In the genomic region with DNA sequence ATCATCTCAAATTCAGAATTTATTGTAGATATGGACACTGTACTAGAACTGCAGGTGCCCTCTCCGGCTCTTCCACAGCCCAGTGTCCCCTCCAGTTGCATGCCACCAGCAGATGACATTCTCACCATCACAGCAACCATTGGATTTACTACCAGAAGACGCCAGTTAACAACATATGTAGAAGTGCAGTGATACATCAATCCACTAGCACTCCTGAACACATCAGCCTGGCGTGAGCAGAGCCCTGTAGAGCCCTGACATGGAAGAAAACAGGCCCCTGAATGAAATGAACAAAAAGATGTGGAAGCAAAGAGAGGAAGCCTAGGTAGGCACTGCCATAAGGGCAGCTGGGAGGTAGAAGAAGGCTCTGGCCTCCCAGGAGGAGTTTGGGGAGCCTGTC, we compare ENCODE assay signal across 10 cellular contexts.
"Had no signal": no experiment of that assay in that cellular context is flagged by ENCODE, and none has a peak within 500 bp of the region (broad histone marks: within the 10 kb centered on the region; RNA-seq: fewer than 3 reads in every experiment).

No MANE protein-coding gene starts in this region.

- FAIRE-seq: H1, H54, HTR-8/SVneo had no signal

- H3K4me3 ChIP-seq: GM23338 had no signal

- H2AFZ ChIP-seq: GM23338 had no signal

- H3K9ac ChIP-seq: KMS-11 had no signal

- H3K4me2 ChIP-seq: GM23338, KMS-11 had no signal

- H3K27ac ChIP-seq: KMS-11 had no signal

- ATAC-seq: GM23338 had no signal

- DNase-seq: H9, HCEC 1CT, HFFc6, IMR-90, KBM-7 had no signal
